Comparison of ENCODE assay signal across 12 cellular contexts in genomic region chr17:75498726-75499213, GRCh38. TPM values are rescaled to one million over a fixed set of nuclear protein-coding genes. Genes with fewer than 3 reads are reported as not detected.
DNase-seq lines count a peak whose midpoint lies in the region; ATAC-seq and TF ChIP-seq lines count a peak whose summit lies in the region.
"Had no signal": no experiment of that assay in that cellular context is flagged by ENCODE, and none has a peak within 500 bp of the region (broad histone marks: within the 10 kb centered on the region; RNA-seq: fewer than 3 reads in every experiment).

No MANE protein-coding gene starts in this region.

- no peaks in the 10 kb centered on the region for H3K9me3 Mint-ChIP-seq in activated CD4-positive, alpha-beta T cell treated with anti-CD3 and anti-CD28 coated beads, Interleukin-2, amount 10 ng/mL, durations not matched to agents 7 days and 5 days
- H3K9me3 Mint-ChIP-seq in activated CD4-positive, alpha-beta T cell treated with anti-CD3 and anti-CD28 coated beads, Interleukin-2, amount 10 ng/mL, durations not matched to agents 24 days and 14 days: no peaks in the 10 kb centered on the region
- H3K9me3 Mint-ChIP-seq: activated CD4-positive, alpha-beta memory T cell treated with anti-CD3 and anti-CD28 coated beads, Interleukin-2, amount 10 ng/mL, durations not matched to agents 7 days and 5 days had no signal

- no peak overlapping the region for H3K4me3 Mint-ChIP-seq in activated CD4-positive, alpha-beta T cell treated with anti-CD3 and anti-CD28 coated beads, Interleukin-2, amount 10 ng/mL, durations not matched to agents 7 days and 5 days
- H3K4me3 Mint-ChIP-seq in activated CD4-positive, alpha-beta T cell treated with anti-CD3 and anti-CD28 coated beads, Interleukin-2, amount 10 ng/mL, durations not matched to agents 24 days and 14 days: no peak overlapping the region
- H3K4me3 Mint-ChIP-seq: activated CD4-positive, alpha-beta memory T cell treated with anti-CD3 and anti-CD28 coated beads, Interleukin-2, amount 10 ng/mL, durations not matched to agents 7 days and 5 days had no signal

- no peak for TF ChIP-seq CTCF in fibroblast of pulmonary artery (IDR thresholded peaks at IDR 0.05; ENCODE audit: low read length, missing control alignments)

- H3K27ac ChIP-seq in substantia nigra (ENCODE audit: low read depth, low read length, poor library complexity, severe bottlenecking): peak overlapping the region; percentile 90

- H3K27ac Mint-ChIP-seq in activated CD4-positive, alpha-beta T cell treated with anti-CD3 and anti-CD28 coated beads, Interleukin-2, amount 10 ng/mL, durations not matched to agents 7 days and 5 days: peak overlapping the region; percentile 69
- no peak overlapping the region for H3K27ac Mint-ChIP-seq in activated CD4-positive, alpha-beta T cell treated with anti-CD3 and anti-CD28 coated beads, Interleukin-2, amount 10 ng/mL, durations not matched to agents 24 days and 14 days
- H3K27ac Mint-ChIP-seq: activated CD4-positive, alpha-beta memory T cell treated with anti-CD3 and anti-CD28 coated beads, Interleukin-2, amount 10 ng/mL, durations not matched to agents 7 days and 5 days had no signal

- H3K36me3 Mint-ChIP-seq in activated CD4-positive, alpha-beta T cell treated with anti-CD3 and anti-CD28 coated beads, Interleukin-2, amount 10 ng/mL, durations not matched to agents 7 days and 5 days (ENCODE audit: low read depth): peaks cover 2% of the 10 kb centered on the region
- H3K36me3 Mint-ChIP-seq in activated CD4-positive, alpha-beta T cell treated with anti-CD3 and anti-CD28 coated beads, Interleukin-2, amount 10 ng/mL, durations not matched to agents 24 days and 14 days (ENCODE audit: low read depth): peaks cover 10% of the 10 kb centered on the region

- CTCF ChIA-PET in activated CD4-positive, alpha-beta T cell treated with anti-CD3 and anti-CD28 coated beads, Interleukin-2, amount 10 ng/mL, durations not matched to agents 7 days and 5 days (lab: Charles Lee): interaction anchor here (1.0 to 2.7 kb wide), 3 partner anchors 10 to 18 kb away, joined by 3 to 9 read pairs (median 4); partner anchors contain the start of gene TSEN54

- H3K4me1 Mint-ChIP-seq in activated CD4-positive, alpha-beta T cell treated with anti-CD3 and anti-CD28 coated beads, Interleukin-2, amount 10 ng/mL, durations not matched to agents 7 days and 5 days: peaks cover 11% of the 10 kb centered on the region
- H3K4me1 Mint-ChIP-seq in activated CD4-positive, alpha-beta T cell treated with anti-CD3 and anti-CD28 coated beads, Interleukin-2, amount 10 ng/mL, durations not matched to agents 24 days and 14 days: peaks cover 2% of the 10 kb centered on the region
- H3K4me1 Mint-ChIP-seq: activated CD4-positive, alpha-beta memory T cell treated with anti-CD3 and anti-CD28 coated beads, Interleukin-2, amount 10 ng/mL, durations not matched to agents 7 days and 5 days had no signal

- no peak for DNase-seq in activated CD4-positive, alpha-beta T cell treated with anti-CD3 and anti-CD28 coated beads, Interleukin-2, amount 10 ng/mL, durations not matched to agents 7 days and 5 days
- no peak for DNase-seq in activated CD4-positive, alpha-beta T cell treated with anti-CD3 and anti-CD28 coated beads, Interleukin-2, amount 10 ng/mL, durations not matched to agents 24 days and 14 days
- DNase-seq in fibroblast of pulmonary artery (ENCODE audit: low read depth) (peak; percentile 14), substantia nigra (lab: John Stamatoyannopoulos, UW) (peak in 1 of 49 donors; percentile 37), NCI-H2107 treated with DMSO at 0.1 percent for 48 hours (lab: John Stamatoyannopoulos, UW; ENCODE audit: unreplicated experiment) (no peak)
- DNase-seq: activated CD4-positive, alpha-beta memory T cell treated with anti-CD3 and anti-CD28 coated beads, Interleukin-2, amount 10 ng/mL, durations not matched to agents 7 days and 5 days; DMS79 treated with DMSO at 0.1 percent for 48 hours; NCI-H524; stimulated activated CD4-positive, alpha-beta T cell treated with anti-CD3 and anti-CD28 coated beads, Interleukin-4, amount 100 ng/mL, for 1 hour; SW 1271; thyroid gland had no signal

- no peak for ATAC-seq in GM19463 (IDR thresholded peaks at IDR 0.05; ENCODE audit: unreplicated experiment)

- POLR2A ChIA-PET in activated CD4-positive, alpha-beta T cell treated with anti-CD3 and anti-CD28 coated beads, Interleukin-2, amount 10 ng/mL, durations not matched to agents 7 days and 5 days (lab: Charles Lee): no interaction called here

- no peak overlapping the region for H3K4me3 ChIP-seq in fibroblast of pulmonary artery (replicated peaks; ENCODE audit: low read depth, low read length)
- H3K4me3 ChIP-seq: thyroid gland had no signal

- no peaks in the 10 kb centered on the region for H3K27me3 Mint-ChIP-seq in activated CD4-positive, alpha-beta T cell treated with anti-CD3 and anti-CD28 coated beads, Interleukin-2, amount 10 ng/mL, durations not matched to agents 7 days and 5 days
- no peaks in the 10 kb centered on the region for H3K27me3 Mint-ChIP-seq in activated CD4-positive, alpha-beta T cell treated with anti-CD3 and anti-CD28 coated beads, Interleukin-2, amount 10 ng/mL, durations not matched to agents 24 days and 14 days
- H3K27me3 Mint-ChIP-seq: activated CD4-positive, alpha-beta memory T cell treated with anti-CD3 and anti-CD28 coated beads, Interleukin-2, amount 10 ng/mL, durations not matched to agents 7 days and 5 days had no signal

- intact Hi-C loops in activated CD4-positive, alpha-beta T cell treated with anti-CD3 and anti-CD28 coated beads, Interleukin-2, amount 10 ng/mL, durations not matched to agents 24 days and 14 days (cut with micrococcal nuclease): no loop called here

RNA-seq across cellular contexts. Expression of gene CASKIN2, which starts 16.6 kb away (rescaled TPM):
- total RNA-seq in activated CD4-positive, alpha-beta T cell treated with anti-CD3 and anti-CD28 coated beads, Interleukin-2, amount 10 ng/mL, durations not matched to agents 7 days and 5 days: 1 to 10 TPM in 1 of 2 experiments, under 1 TPM in 1; 0.47 to 1.1 TPM
- 1.4 and 1.6 TPM in 2 replicates for total RNA-seq in activated CD4-positive, alpha-beta T cell treated with anti-CD3 and anti-CD28 coated beads, Interleukin-2, amount 10 ng/mL, durations not matched to agents 24 days and 14 days

RNA-seq across cellular contexts. Expression of gene TSEN54, which starts 17.6 kb away (rescaled TPM):
- 10 to 100 TPM; 48.8 to 59.2 TPM for total RNA-seq in activated CD4-positive, alpha-beta T cell treated with anti-CD3 and anti-CD28 coated beads, Interleukin-2, amount 10 ng/mL, durations not matched to agents 7 days and 5 days
- total RNA-seq in activated CD4-positive, alpha-beta T cell treated with anti-CD3 and anti-CD28 coated beads, Interleukin-2, amount 10 ng/mL, durations not matched to agents 24 days and 14 days: 61.7 and 66.4 TPM in 2 replicates

RNA-seq across cellular contexts. Expression of gene LLGL2, which starts 26.7 kb away (rescaled TPM):
- 10 to 100 TPM; 17.8 to 24.2 TPM for total RNA-seq in activated CD4-positive, alpha-beta T cell treated with anti-CD3 and anti-CD28 coated beads, Interleukin-2, amount 10 ng/mL, durations not matched to agents 7 days and 5 days
- total RNA-seq in activated CD4-positive, alpha-beta T cell treated with anti-CD3 and anti-CD28 coated beads, Interleukin-2, amount 10 ng/mL, durations not matched to agents 24 days and 14 days: 6.5 and 9.0 TPM in 2 replicates

RNA-seq across cellular contexts. Expression of gene TMEM94, which starts 42.3 kb away (rescaled TPM):
- total RNA-seq in activated CD4-positive, alpha-beta T cell treated with anti-CD3 and anti-CD28 coated beads, Interleukin-2, amount 10 ng/mL, durations not matched to agents 7 days and 5 days: 10 to 100 TPM; 80.3 to 82.1 TPM
- total RNA-seq in activated CD4-positive, alpha-beta T cell treated with anti-CD3 and anti-CD28 coated beads, Interleukin-2, amount 10 ng/mL, durations not matched to agents 24 days and 14 days: 68.9 and 69.5 TPM in 2 replicates
